In genomic region chr9:119369670-119370366, GRCh38 we compare ENCODE assay signal across 11 cellular contexts. TPM values are rescaled to one million over a fixed set of nuclear protein-coding genes. Genes with fewer than 3 reads are reported as not detected.
DNase-seq lines count a peak whose midpoint lies in the region; ATAC-seq and TF ChIP-seq lines count a peak whose summit lies in the region.
"Had no signal": no experiment of that assay in that cellular context is flagged by ENCODE, and none has a peak within 500 bp of the region (broad histone marks: within the 10 kb centered on the region; RNA-seq: fewer than 3 reads in every experiment).

No MANE protein-coding gene starts in this region.

- H3K27ac Mint-ChIP-seq in endothelial cell (ENCODE audit: unreplicated experiment): no peak overlapping the region
- H3K27ac Mint-ChIP-seq in activated CD8-positive, alpha-beta T cell treated with anti-CD3 and anti-CD28 coated beads, Interleukin-2, amount 10 ng/mL, durations not matched to agents 7 days and 5 days: no peak overlapping the region

- H3K27me3 ChIP-seq in osteoblast (ENCODE audit: insufficient read depth, low read length): peaks cover 16% of the 10 kb centered on the region

- H3K36me3 ChIP-seq in osteoblast (ENCODE audit: insufficient read depth, low read length): no peaks in the 10 kb centered on the region
- H3K36me3 ChIP-seq: vagina had no signal

- no peak for TF ChIP-seq CTCF in endothelial cell (IDR thresholded peaks at IDR 0.05; ENCODE audit: unreplicated experiment)
- no peak for TF ChIP-seq CTCF in osteoblast (IDR thresholded peaks at IDR 0.05; ENCODE audit: extremely low read depth, low read depth, low read length)

- H3K27ac ChIP-seq in osteoblast (ENCODE audit: low read depth, low read length): no peak overlapping the region
- H3K27ac ChIP-seq: vagina had no signal

- H3K27me3 Mint-ChIP-seq in endothelial cell (ENCODE audit: unreplicated experiment): peaks cover 12% of the 10 kb centered on the region
- peaks cover 22% of the 10 kb centered on the region for H3K27me3 Mint-ChIP-seq in activated CD8-positive, alpha-beta T cell treated with anti-CD3 and anti-CD28 coated beads, Interleukin-2, amount 10 ng/mL, durations not matched to agents 7 days and 5 days (ENCODE audit: low read depth)

- peak; percentile 76 for DNase-seq in COLO668 (lab: John Stamatoyannopoulos, UW; ENCODE audit: unreplicated experiment)
- DNase-seq in NCI-H345 treated with DMSO at 0.1 percent for 48 hours (lab: John Stamatoyannopoulos, UW; ENCODE audit: unreplicated experiment): peak; percentile 38
- DNase-seq in endothelial cell (ENCODE audit: low spot score): no peak
- no peak for DNase-seq in osteoblast (ENCODE audit: insufficient read length, low spot score, missing footprints)
- DNase-seq in activated CD8-positive, alpha-beta T cell treated with anti-CD3 and anti-CD28 coated beads, Interleukin-2, amount 10 ng/mL, durations not matched to agents 7 days and 5 days: no peak
- DNase-seq in AML-193 (lab: John Stamatoyannopoulos, UW): no peak
- DNase-seq: naive B cell had no signal

- H3K79me2 ChIP-seq in osteoblast (ENCODE audit: insufficient read depth, low read length): no peaks in the 10 kb centered on the region

- no peaks in the 10 kb centered on the region for H3K36me3 Mint-ChIP-seq in endothelial cell (ENCODE audit: low read depth, unreplicated experiment)
- H3K36me3 Mint-ChIP-seq in activated CD8-positive, alpha-beta T cell treated with anti-CD3 and anti-CD28 coated beads, Interleukin-2, amount 10 ng/mL, durations not matched to agents 7 days and 5 days (ENCODE audit: low read depth): peaks cover 3% of the 10 kb centered on the region

- peaks cover 8% of the 10 kb centered on the region for H3K4me1 Mint-ChIP-seq in endothelial cell (ENCODE audit: unreplicated experiment)
- no peaks in the 10 kb centered on the region for H3K4me1 Mint-ChIP-seq in activated CD8-positive, alpha-beta T cell treated with anti-CD3 and anti-CD28 coated beads, Interleukin-2, amount 10 ng/mL, durations not matched to agents 7 days and 5 days (ENCODE audit: low read depth)

- no peaks in the 10 kb centered on the region for H4K20me1 ChIP-seq in osteoblast (ENCODE audit: insufficient read depth, low read length)

- no peaks in the 10 kb centered on the region for H3K9me3 Mint-ChIP-seq in endothelial cell (ENCODE audit: unreplicated experiment)
- peaks cover 4% of the 10 kb centered on the region for H3K9me3 Mint-ChIP-seq in activated CD8-positive, alpha-beta T cell treated with anti-CD3 and anti-CD28 coated beads, Interleukin-2, amount 10 ng/mL, durations not matched to agents 7 days and 5 days (ENCODE audit: insufficient read depth)

- H3K4me2 ChIP-seq in osteoblast (ENCODE audit: insufficient read depth, low read length): peak overlapping the region; percentile 76

- no peaks in the 10 kb centered on the region for H3K4me1 ChIP-seq in osteoblast (ENCODE audit: insufficient read depth, low read length)

- H3K4me3 Mint-ChIP-seq in endothelial cell (ENCODE audit: unreplicated experiment): peak overlapping the region; percentile 91
- no peak overlapping the region for H3K4me3 Mint-ChIP-seq in activated CD8-positive, alpha-beta T cell treated with anti-CD3 and anti-CD28 coated beads, Interleukin-2, amount 10 ng/mL, durations not matched to agents 7 days and 5 days

- H3K4me3 ChIP-seq in osteoblast (ENCODE audit: insufficient read depth, low read length): peak overlapping the region; percentile 71

- no peaks in the 10 kb centered on the region for H3K9me3 ChIP-seq in osteoblast (ENCODE audit: low read depth, low read length)
- H3K9me3 ChIP-seq: vagina had no signal

- peak overlapping the region; percentile 47 for H2AFZ ChIP-seq in osteoblast (ENCODE audit: low read length)

- CTCF ChIA-PET in activated CD8-positive, alpha-beta T cell treated with anti-CD3 and anti-CD28 coated beads, Interleukin-2, amount 10 ng/mL, durations not matched to agents 7 days and 5 days (lab: Charles Lee): no interaction called here

- ATAC-seq in activated CD8-positive, alpha-beta T cell treated with anti-CD3 and anti-CD28 coated beads, Interleukin-2, amount 10 ng/mL, durations not matched to agents 7 days and 5 days: no peak
- ATAC-seq in HG03159 (IDR thresholded peaks at IDR 0.05; ENCODE audit: unreplicated experiment) (no peak), HG02970 (IDR thresholded peaks at IDR 0.05; ENCODE audit: low FRiP score, unreplicated experiment) (no peak)

- POLR2A ChIA-PET in activated CD8-positive, alpha-beta T cell treated with anti-CD3 and anti-CD28 coated beads, Interleukin-2, amount 10 ng/mL, durations not matched to agents 7 days and 5 days (lab: Charles Lee): no interaction called here

RNA-seq across cellular contexts. Expression of gene BRINP1, which starts 0.6 kb away (rescaled TPM):
- total RNA-seq in endothelial cell (ENCODE audit: unreplicated experiment) (1.9 TPM), osteoblast (17.0 and 23.3 TPM in 2 replicates)
- not detected for total RNA-seq in activated CD8-positive, alpha-beta T cell treated with anti-CD3 and anti-CD28 coated beads, Interleukin-2, amount 10 ng/mL, durations not matched to agents 7 days and 5 days
- total RNA-seq: H4 had no signal

Comparison
In these comparisons a context has a peak if more than half of its experiments do, and no peak if none do; other contexts are left out.
1. DNase-seq: peak in COLO668 (single experiment) and NCI-H345 treated with DMSO at 0.1 percent for 48 hours (single experiment); none in endothelial cell (single experiment), osteoblast (single experiment), activated CD8-positive, alpha-beta T cell treated with anti-CD3 and anti-CD28 coated beads, Interleukin-2, amount 10 ng/mL, durations not matched to agents 7 days and 5 days (single experiment) and AML-193 (0 of 2).